Comparison of ENCODE assay signal across 22 cellular contexts in genomic region chr5:64834037-64834436, GRCh38.
DNase-seq lines count a peak whose midpoint lies in the region; ATAC-seq, FAIRE-seq and TF ChIP-seq lines count a peak whose summit lies in the region.
"Had no signal": no experiment of that assay in that cellular context is flagged by ENCODE, and none has a peak within 500 bp of the region (broad histone marks: within the 10 kb centered on the region; RNA-seq: fewer than 3 reads in every experiment).

No MANE protein-coding gene starts in this region.

- H3K27ac ChIP-seq in fibroblast of lung (ENCODE audit: insufficient read depth, low read length): no peak overlapping the region

- peaks cover 31% of the 10 kb centered on the region for H3K4me1 Mint-ChIP-seq in WTC11
- H3K4me1 Mint-ChIP-seq: B cell; CD4-positive, CD25-positive, alpha-beta regulatory T cell had no signal

- no peak overlapping the region for H3K4me2 ChIP-seq in fibroblast of lung (ENCODE audit: extremely low read depth, insufficient read depth, low read length)

- peak overlapping the region; percentile 84 for H3K27ac Mint-ChIP-seq in WTC11
- H3K27ac Mint-ChIP-seq: B cell; CD4-positive, CD25-positive, alpha-beta regulatory T cell had no signal

- H3K27me3 ChIP-seq in fibroblast of lung (ENCODE audit: control insufficient read depth, insufficient read depth, low read length): no peaks in the 10 kb centered on the region

- no peak overlapping the region for H3K9ac ChIP-seq in fibroblast of lung (ENCODE audit: insufficient read depth, low read length)

- no peak for DNase-seq in WTC11 (ENCODE audit: low spot score)
- DNase-seq in fibroblast of lung (ENCODE audit: low read depth in 2 of 2): peak; percentile 10 to 49
- no peak for DNase-seq in H4 (ENCODE audit: low spot score)
- no peak for DNase-seq in T-helper 9 cell
- no peak for DNase-seq in Kasumi-1 (lab: John Stamatoyannopoulos, UW)
- DNase-seq in iPS-NIHi7 (ENCODE audit: extremely low spot score): no peak
- DNase-seq: 8988T; CD4-positive, CD25-positive, alpha-beta regulatory T cell; COR-L47; HCEC 1CT; KBM-7; NCI-H1417; NCI-H187 treated with DMSO at 0.1 percent for 48 hours; NCI-H2227 treated with DMSO at 0.1 percent for 48 hours; NCI-H510A treated with DMSO at 0.1 percent for 48 hours; NCI-H774; PC-3; RPMI8226; SIG-M5 had no signal

- H3K9me3 Mint-ChIP-seq in WTC11: peaks cover 4% of the 10 kb centered on the region

- CTCF ChIA-PET in WTC11 (lab: Charles Lee): interaction anchor here (0.7 kb wide), 1 partner anchor 204 kb away, joined by 3 read pairs; no protein-coding TSS in a partner anchor

- TF ChIP-seq CTCF in WTC11 (IDR thresholded peaks at IDR 0.05) (no peak), fibroblast of lung (conservative IDR thresholded peaks at IDR 0.05 in 1 of 2, IDR thresholded peaks at IDR 0.05 in 1 of 2; ENCODE audit: low read depth in 1 of 2, low read length in 2 of 2) (no peak)

- no peaks in the 10 kb centered on the region for H4K20me1 ChIP-seq in fibroblast of lung (ENCODE audit: control insufficient read depth, extremely low read depth, insufficient read depth, low read length)

- no peaks in the 10 kb centered on the region for H3K9me3 ChIP-seq in fibroblast of lung (ENCODE audit: control insufficient read depth, insufficient read depth, low read depth, low read length)

- no peak for ATAC-seq in WTC11
- ATAC-seq: PC-3 had no signal

- peaks cover 11% of the 10 kb centered on the region for H3K36me3 Mint-ChIP-seq in WTC11

- POLR2A ChIA-PET in WTC11 (lab: Charles Lee): no interaction called here

- H3K4me3 Mint-ChIP-seq in WTC11: no peak overlapping the region
- H3K4me3 Mint-ChIP-seq: B cell; CD4-positive, CD25-positive, alpha-beta regulatory T cell had no signal

- H3K4me3 ChIP-seq in fibroblast of lung (replicated peaks in 1 of 4; ENCODE audit: control extremely low read depth in 1 of 4, insufficient read depth in 1 of 4, low read depth in 3 of 4, low read length in 4 of 4): no peak overlapping the region

- no peaks in the 10 kb centered on the region for H3K27me3 Mint-ChIP-seq in WTC11 (ENCODE audit: low read depth)
- H3K27me3 Mint-ChIP-seq: B cell; CD4-positive, CD25-positive, alpha-beta regulatory T cell had no signal

- FAIRE-seq in A204.1 (lab: Jason Lieb, UNC) (peak; percentile 47), islet of Langerhans (lab: Jason Lieb, UNC) (peak; percentile 51)

- H2AFZ ChIP-seq in fibroblast of lung (ENCODE audit: low read length): no peak overlapping the region

- no peaks in the 10 kb centered on the region for H3K79me2 ChIP-seq in fibroblast of lung (ENCODE audit: control insufficient read depth, insufficient read depth, low read length)

- H3K4me1 ChIP-seq in fibroblast of lung (ENCODE audit: control insufficient read depth, extremely low read depth, insufficient read depth, low read length): peaks cover 3% of the 10 kb centered on the region

- H3K36me3 ChIP-seq in fibroblast of lung (ENCODE audit: control insufficient read depth, insufficient read depth, low read length): no peaks in the 10 kb centered on the region

TF ChIP-seq in WTC11, 78 proteins besides CTCF, POLR2A, EP300 and RAD21 (continues in another document):
- TF ChIP-seq STAT6 (CRISPR knock-in tag; conservative IDR thresholded peaks at IDR 0.05; ENCODE audit: low read depth) (no peak), ZNF512 (CRISPR knock-in tag; IDR thresholded peaks at IDR 0.05; ENCODE audit: borderline replicate concordance) (no peak), ZNF423 (CRISPR knock-in tag; IDR thresholded peaks at IDR 0.05) (no peak), E2F1 (CRISPR knock-in tag; IDR thresholded peaks at IDR 0.05) (no peak), EMX1 (CRISPR knock-in tag; IDR thresholded peaks at IDR 0.05) (no peak), KAT7 (CRISPR knock-in tag; IDR thresholded peaks at IDR 0.05; ENCODE audit: borderline replicate concordance) (no peak), ESRRA (CRISPR knock-in tag; IDR thresholded peaks at IDR 0.05; ENCODE audit: borderline replicate concordance) (no peak), PRDM15 (CRISPR knock-in tag; IDR thresholded peaks at IDR 0.05) (no peak), GTF2I (CRISPR knock-in tag; conservative IDR thresholded peaks at IDR 0.05) (no peak), GABPB1 (CRISPR knock-in tag; IDR thresholded peaks at IDR 0.05) (no peak), ELF4 (CRISPR knock-in tag; IDR thresholded peaks at IDR 0.05; ENCODE audit: low read depth) (no peak), USF2 (CRISPR knock-in tag; IDR thresholded peaks at IDR 0.05) (no peak), OVOL2 (CRISPR knock-in tag; IDR thresholded peaks at IDR 0.05; ENCODE audit: borderline replicate concordance) (no peak), ZNF219 (CRISPR knock-in tag; IDR thresholded peaks at IDR 0.05; ENCODE audit: borderline replicate concordance) (no peak), NFE2L1 (CRISPR knock-in tag; IDR thresholded peaks at IDR 0.05) (no peak), NR2C2 (CRISPR knock-in tag; IDR thresholded peaks at IDR 0.05) (no peak)

Comparison
In these comparisons a context has a peak if more than half of its experiments do, and no peak if none do; other contexts are left out.
1. DNase-seq: peak in fibroblast of lung (2 of 2); none in WTC11 (single experiment), H4 (single experiment), T-helper 9 cell (single experiment), Kasumi-1 (0 of 2) and iPS-NIHi7 (single experiment).